29 cellular contexts compared by ENCODE assay signal in the genomic region with DNA sequence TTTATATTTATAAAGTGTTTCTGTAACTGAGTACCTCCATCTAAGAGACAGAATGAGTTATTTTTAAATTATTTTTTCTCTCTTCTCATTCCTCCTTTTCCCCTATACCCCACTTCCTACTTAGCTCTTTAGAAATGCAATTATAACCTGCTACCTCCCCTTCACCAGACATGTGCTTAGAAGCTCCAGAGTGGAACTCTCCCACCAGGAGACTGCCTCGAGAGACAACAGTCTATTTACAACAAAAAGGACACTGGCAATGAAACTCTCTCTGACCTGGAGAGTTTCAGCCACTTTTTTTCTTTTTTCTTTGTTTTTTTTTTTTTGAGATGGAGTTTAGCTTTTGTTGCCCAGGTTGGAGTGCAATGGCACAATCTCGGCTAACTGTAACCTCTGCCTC.
"Had no signal": no experiment of that assay in that cellular context is flagged by ENCODE, and none has a peak within 500 bp of the region (broad histone marks: within the 10 kb centered on the region; RNA-seq: fewer than 3 reads in every experiment).

No MANE protein-coding gene starts in this region.

- DNase-seq: activated CD4-positive, alpha-beta memory T cell treated with anti-CD3 and anti-CD28 coated beads, Interleukin-2, amount 10 ng/mL, durations not matched to agents 7 days and 5 days; activated CD4-positive, alpha-beta T cell treated with anti-CD3 and anti-CD28 coated beads for 1 hour; activated CD4-positive, alpha-beta T cell treated with anti-CD3 and anti-CD28 coated beads for 4 hours; activated CD4-positive, alpha-beta T cell treated with anti-CD3 and anti-CD28 coated beads, Interleukin-2, amount 10 ng/mL, durations not matched to agents 7 days and 5 days; activated CD4-positive, alpha-beta T cell treated with anti-CD3 and anti-CD28 coated beads, Interleukin-2, amount 50 U/mL, for 4 hours; activated CD8-positive, alpha-beta memory T cell treated with anti-CD3 and anti-CD28 coated beads, Interleukin-2, amount 50 U/mL, for 48 hours; activated effector memory CD4-positive, alpha-beta T cell treated with Interleukin-2 at 50 U/mL for 16 hours; activated gamma-delta T cell treated with Interleukin-2 at 50 U/mL for 16 hours; activated naive CD4-positive, alpha-beta T cell treated with Interleukin-2 at 50 U/mL for 16 hours; activated naive CD8-positive, alpha-beta T cell treated with anti-CD3 and anti-CD28 coated beads, Interleukin-2, amount 10 ng/mL, durations not matched to agents 7 days and 5 days; activated T-cell treated with anti-CD3 and anti-CD28 coated beads for 4 hours; activated T-cell treated with anti-CD3 and anti-CD28 coated beads, Interleukin-2, amount 50 U/mL, for 24 hours; activated T-cell treated with anti-CD3 and anti-CD28 coated beads, Interleukin-2, amount 50 U/mL, for 72 hours; cortex of kidney; dermis blood vessel endothelial cell; effector CD4-positive, alpha-beta T cell; effector memory CD8-positive, alpha-beta T cell; esophagus squamous epithelium; foreskin melanocyte; head of caudate nucleus; T-helper 1 cell; T-helper 17 cell; T1000 had no signal

- H3K27me3 ChIP-seq: ascending aorta, esophagus squamous epithelium had no signal

- H3K27ac Mint-ChIP-seq: activated CD4-positive, alpha-beta memory T cell treated with anti-CD3 and anti-CD28 coated beads, Interleukin-2, amount 10 ng/mL, durations not matched to agents 7 days and 5 days; activated CD4-positive, alpha-beta T cell treated with anti-CD3 and anti-CD28 coated beads, Interleukin-2, amount 10 ng/mL, durations not matched to agents 7 days and 5 days; activated naive CD8-positive, alpha-beta T cell treated with anti-CD3 and anti-CD28 coated beads, Interleukin-2, amount 10 ng/mL, durations not matched to agents 7 days and 5 days; activated T-cell treated with anti-CD3 and anti-CD28 coated beads, Interleukin-2, amount 50 U/mL, for 24 hours; activated T-cell treated with anti-CD3 and anti-CD28 coated beads, Interleukin-2, amount 50 U/mL, for 72 hours; T-helper 2 cell treated with Interferon-gamma antibody and Interleukin-4, amounts not matched to agents 5 μg/mL and 100 μg/mL, for 36 hours had no signal

- H3K4me3 ChIP-seq: ascending aorta, esophagus squamous epithelium had no signal

- H3K4me1 ChIP-seq: ascending aorta, esophagus squamous epithelium had no signal

- H3K36me3 Mint-ChIP-seq: activated naive CD4-positive, alpha-beta T cell treated with anti-CD3 and anti-CD28 coated beads, Interleukin-2, amount 50 U/mL, for 72 hours; activated naive CD8-positive, alpha-beta T cell treated with anti-CD3 and anti-CD28 coated beads, Interleukin-2, amount 10 ng/mL, durations not matched to agents 7 days and 5 days had no signal

- H3K4me3 Mint-ChIP-seq: activated CD4-positive, alpha-beta memory T cell treated with anti-CD3 and anti-CD28 coated beads, Interleukin-2, amount 10 ng/mL, durations not matched to agents 7 days and 5 days; activated CD4-positive, alpha-beta T cell treated with anti-CD3 and anti-CD28 coated beads, Interleukin-2, amount 10 ng/mL, durations not matched to agents 7 days and 5 days; activated naive CD8-positive, alpha-beta T cell treated with anti-CD3 and anti-CD28 coated beads, Interleukin-2, amount 10 ng/mL, durations not matched to agents 7 days and 5 days; activated T-cell treated with anti-CD3 and anti-CD28 coated beads, Interleukin-2, amount 50 U/mL, for 24 hours; activated T-cell treated with anti-CD3 and anti-CD28 coated beads, Interleukin-2, amount 50 U/mL, for 72 hours; brain; central memory CD8-positive, alpha-beta T cell; effector memory CD8-positive, alpha-beta T cell; T-helper 17 cell; T-helper 2 cell treated with Interferon-gamma antibody and Interleukin-4, amounts not matched to agents 5 μg/mL and 100 μg/mL, for 36 hours had no signal

- H3K27ac ChIP-seq: ascending aorta, epithelial cell of prostate, esophagus squamous epithelium had no signal

- H3K4me1 Mint-ChIP-seq: activated CD4-positive, alpha-beta memory T cell treated with anti-CD3 and anti-CD28 coated beads, Interleukin-2, amount 10 ng/mL, durations not matched to agents 7 days and 5 days; activated CD4-positive, alpha-beta T cell treated with anti-CD3 and anti-CD28 coated beads, Interleukin-2, amount 10 ng/mL, durations not matched to agents 7 days and 5 days; activated naive CD8-positive, alpha-beta T cell treated with anti-CD3 and anti-CD28 coated beads, Interleukin-2, amount 10 ng/mL, durations not matched to agents 7 days and 5 days had no signal

- H3K36me3 ChIP-seq: ascending aorta, esophagus squamous epithelium had no signal

- H3K9me3 Mint-ChIP-seq: activated CD4-positive, alpha-beta memory T cell treated with anti-CD3 and anti-CD28 coated beads, Interleukin-2, amount 10 ng/mL, durations not matched to agents 7 days and 5 days; activated CD4-positive, alpha-beta T cell treated with anti-CD3 and anti-CD28 coated beads, Interleukin-2, amount 10 ng/mL, durations not matched to agents 7 days and 5 days; activated naive CD4-positive, alpha-beta T cell treated with anti-CD3 and anti-CD28 coated beads, Interleukin-2, amount 50 U/mL, for 72 hours; activated naive CD8-positive, alpha-beta T cell treated with anti-CD3 and anti-CD28 coated beads, Interleukin-2, amount 10 ng/mL, durations not matched to agents 7 days and 5 days; activated T-cell treated with anti-CD3 and anti-CD28 coated beads, Interleukin-2, amount 50 U/mL, for 24 hours; activated T-cell treated with anti-CD3 and anti-CD28 coated beads, Interleukin-2, amount 50 U/mL, for 72 hours; brain; central memory CD8-positive, alpha-beta T cell; effector memory CD8-positive, alpha-beta T cell; T-helper 2 cell treated with Interferon-gamma antibody and Interleukin-4, amounts not matched to agents 5 μg/mL and 100 μg/mL, for 36 hours had no signal

- H3K9me3 ChIP-seq: ascending aorta, esophagus squamous epithelium had no signal

- H3K27me3 Mint-ChIP-seq: activated CD4-positive, alpha-beta memory T cell treated with anti-CD3 and anti-CD28 coated beads, Interleukin-2, amount 10 ng/mL, durations not matched to agents 7 days and 5 days; activated CD4-positive, alpha-beta T cell treated with anti-CD3 and anti-CD28 coated beads, Interleukin-2, amount 10 ng/mL, durations not matched to agents 7 days and 5 days; activated naive CD8-positive, alpha-beta T cell treated with anti-CD3 and anti-CD28 coated beads, Interleukin-2, amount 10 ng/mL, durations not matched to agents 7 days and 5 days; activated T-cell treated with anti-CD3 and anti-CD28 coated beads, Interleukin-2, amount 50 U/mL, for 24 hours; brain; central memory CD8-positive, alpha-beta T cell; effector memory CD8-positive, alpha-beta T cell; T-helper 17 cell had no signal
